ENCODE assay signal across 3 cellular contexts in the genomic region with DNA sequence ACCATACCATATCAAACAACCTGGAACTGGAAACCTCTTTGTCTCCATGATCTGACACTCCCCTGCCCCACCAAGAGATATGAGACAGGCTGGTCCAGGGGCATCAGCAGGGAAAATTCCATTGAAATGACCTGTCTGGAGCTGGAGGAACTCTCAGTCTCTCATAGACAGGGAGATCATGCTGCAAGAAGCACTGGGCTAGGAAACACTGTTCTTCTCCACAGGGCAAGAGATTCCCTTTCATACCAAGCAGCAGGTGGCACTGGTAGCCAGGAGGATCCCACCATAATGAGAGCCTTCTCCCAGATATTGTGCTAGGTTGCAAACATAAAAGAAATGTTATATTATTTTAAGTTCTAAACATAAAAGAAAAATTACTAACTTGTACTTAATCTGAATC.
TF ChIP-seq lines count a peak whose summit lies in the region.

No MANE protein-coding gene starts in this region.

TF ChIP-seq in HepG2, 621 proteins besides CTCF, POLR2A, EP300 and RAD21:
- TF ChIP-seq TEAD3 (CRISPR knock-in tag; optimal IDR thresholded peaks at IDR 0.05; ENCODE audit: borderline replicate concordance) (peak; percentile 27), STAG1 (CRISPR knock-in tag; IDR thresholded peaks at IDR 0.05) (0 out of 2 replicates have a peak, but pooled peaks have one; percentile 12), ADNP (CRISPR knock-in tag; IDR thresholded peaks at IDR 0.05) (no peak)

TF ChIP-seq in GM23338, 12 proteins besides CTCF, POLR2A, EP300 and RAD21 (continues in another document):
- TF ChIP-seq CREB1 (CRISPR knock-in tag; IDR thresholded peaks at IDR 0.05; ENCODE audit: low read depth) = no peak
- TF ChIP-seq JUNB (IDR thresholded peaks at IDR 0.05; ENCODE audit: unreplicated experiment) = no peak
- no peak for TF ChIP-seq NANOG (IDR thresholded peaks at IDR 0.05; ENCODE audit: borderline replicate concordance)
- TF ChIP-seq, protein P1, sequence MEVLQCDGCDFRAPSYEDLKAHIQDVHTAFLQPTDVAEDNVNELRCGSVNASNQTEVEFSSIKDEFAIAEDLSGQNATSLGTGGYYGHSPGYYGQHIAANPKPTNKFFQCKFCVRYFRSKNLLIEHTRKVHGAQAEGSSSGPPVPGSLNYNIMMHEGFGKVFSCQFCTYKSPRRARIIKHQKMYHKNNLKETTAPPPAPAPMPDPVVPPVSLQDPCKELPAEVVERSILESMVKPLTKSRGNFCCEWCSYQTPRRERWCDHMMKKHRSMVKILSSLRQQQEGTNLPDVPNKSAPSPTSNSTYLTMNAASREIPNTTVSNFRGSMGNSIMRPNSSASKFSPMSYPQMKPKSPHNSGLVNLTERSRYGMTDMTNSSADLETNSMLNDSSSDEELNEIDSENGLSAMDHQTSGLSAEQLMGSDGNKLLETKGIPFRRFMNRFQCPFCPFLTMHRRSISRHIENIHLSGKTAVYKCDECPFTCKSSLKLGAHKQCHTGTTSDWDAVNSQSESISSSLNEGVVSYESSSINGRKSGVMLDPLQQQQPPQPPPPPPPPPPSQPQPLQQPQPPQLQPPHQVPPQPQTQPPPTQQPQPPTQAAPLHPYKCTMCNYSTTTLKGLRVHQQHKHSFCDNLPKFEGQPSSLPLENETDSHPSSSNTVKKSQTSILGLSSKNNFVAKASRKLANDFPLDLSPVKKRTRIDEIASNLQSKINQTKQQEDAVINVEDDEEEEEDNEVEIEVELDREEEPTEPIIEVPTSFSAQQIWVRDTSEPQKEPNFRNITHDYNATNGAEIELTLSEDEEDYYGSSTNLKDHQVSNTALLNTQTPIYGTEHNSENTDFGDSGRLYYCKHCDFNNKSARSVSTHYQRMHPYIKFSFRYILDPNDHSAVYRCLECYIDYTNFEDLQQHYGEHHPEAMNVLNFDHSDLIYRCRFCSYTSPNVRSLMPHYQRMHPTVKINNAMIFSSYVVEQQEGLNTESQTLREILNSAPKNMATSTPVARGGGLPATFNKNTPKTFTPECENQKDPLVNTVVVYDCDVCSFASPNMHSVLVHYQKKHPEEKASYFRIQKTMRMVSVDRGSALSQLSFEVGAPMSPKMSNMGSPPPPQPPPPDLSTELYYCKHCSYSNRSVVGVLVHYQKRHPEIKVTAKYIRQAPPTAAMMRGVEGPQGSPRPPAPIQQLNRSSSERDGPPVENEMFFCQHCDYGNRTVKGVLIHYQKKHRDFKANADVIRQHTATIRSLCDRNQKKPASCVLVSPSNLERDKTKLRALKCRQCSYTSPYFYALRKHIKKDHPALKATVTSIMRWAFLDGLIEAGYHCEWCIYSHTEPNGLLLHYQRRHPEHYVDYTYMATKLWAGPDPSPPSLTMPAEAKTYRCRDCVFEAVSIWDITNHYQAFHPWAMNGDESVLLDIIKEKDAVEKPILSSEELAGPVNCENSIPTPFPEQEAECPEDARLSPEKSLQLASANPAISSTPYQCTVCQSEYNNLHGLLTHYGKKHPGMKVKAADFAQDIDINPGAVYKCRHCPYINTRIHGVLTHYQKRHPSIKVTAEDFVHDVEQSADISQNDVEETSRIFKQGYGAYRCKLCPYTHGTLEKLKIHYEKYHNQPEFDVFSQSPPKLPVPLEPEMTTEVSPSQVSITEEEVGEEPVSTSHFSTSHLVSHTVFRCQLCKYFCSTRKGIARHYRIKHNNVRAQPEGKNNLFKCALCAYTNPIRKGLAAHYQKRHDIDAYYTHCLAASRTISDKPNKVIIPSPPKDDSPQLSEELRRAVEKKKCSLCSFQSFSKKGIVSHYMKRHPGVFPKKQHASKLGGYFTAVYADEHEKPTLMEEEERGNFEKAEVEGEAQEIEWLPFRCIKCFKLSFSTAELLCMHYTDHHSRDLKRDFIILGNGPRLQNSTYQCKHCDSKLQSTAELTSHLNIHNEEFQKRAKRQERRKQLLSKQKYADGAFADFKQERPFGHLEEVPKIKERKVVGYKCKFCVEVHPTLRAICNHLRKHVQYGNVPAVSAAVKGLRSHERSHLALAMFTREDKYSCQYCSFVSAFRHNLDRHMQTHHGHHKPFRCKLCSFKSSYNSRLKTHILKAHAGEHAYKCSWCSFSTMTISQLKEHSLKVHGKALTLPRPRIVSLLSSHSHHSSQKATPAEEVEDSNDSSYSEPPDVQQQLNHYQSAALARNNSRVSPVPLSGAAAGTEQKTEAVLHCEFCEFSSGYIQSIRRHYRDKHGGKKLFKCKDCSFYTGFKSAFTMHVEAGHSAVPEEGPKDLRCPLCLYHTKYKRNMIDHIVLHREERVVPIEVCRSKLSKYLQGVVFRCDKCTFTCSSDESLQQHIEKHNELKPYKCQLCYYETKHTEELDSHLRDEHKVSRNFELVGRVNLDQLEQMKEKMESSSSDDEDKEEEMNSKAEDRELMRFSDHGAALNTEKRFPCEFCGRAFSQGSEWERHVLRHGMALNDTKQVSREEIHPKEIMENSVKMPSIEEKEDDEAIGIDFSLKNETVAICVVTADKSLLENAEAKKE (CRISPR knock-in tag; IDR thresholded peaks at IDR 0.05) = no peak
- no peak for TF ChIP-seq EZH2phosphoT487 (IDR thresholded peaks at IDR 0.05; ENCODE audit: unreplicated experiment)
- TF ChIP-seq, protein P2, sequence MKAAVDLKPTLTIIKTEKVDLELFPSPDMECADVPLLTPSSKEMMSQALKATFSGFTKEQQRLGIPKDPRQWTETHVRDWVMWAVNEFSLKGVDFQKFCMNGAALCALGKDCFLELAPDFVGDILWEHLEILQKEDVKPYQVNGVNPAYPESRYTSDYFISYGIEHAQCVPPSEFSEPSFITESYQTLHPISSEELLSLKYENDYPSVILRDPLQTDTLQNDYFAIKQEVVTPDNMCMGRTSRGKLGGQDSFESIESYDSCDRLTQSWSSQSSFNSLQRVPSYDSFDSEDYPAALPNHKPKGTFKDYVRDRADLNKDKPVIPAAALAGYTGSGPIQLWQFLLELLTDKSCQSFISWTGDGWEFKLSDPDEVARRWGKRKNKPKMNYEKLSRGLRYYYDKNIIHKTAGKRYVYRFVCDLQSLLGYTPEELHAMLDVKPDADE (IDR thresholded peaks at IDR 0.05) = no peak
- TF ChIP-seq EZH2 (IDR thresholded peaks at IDR 0.05; ENCODE audit: low read depth, unreplicated experiment) = no peak
- TF ChIP-seq POLR2AphosphoS5 (IDR thresholded peaks at IDR 0.05; ENCODE audit: low read depth) = no peak
- TF ChIP-seq ZNF114 (CRISPR knock-in tag; IDR thresholded peaks at IDR 0.05) = no peak
- no peak for TF ChIP-seq STAT1 (IDR thresholded peaks at IDR 0.05; ENCODE audit: unreplicated experiment)

TF ChIP-seq in WTC11, 78 proteins besides CTCF, POLR2A, EP300 and RAD21:
- TF ChIP-seq, protein P3, sequence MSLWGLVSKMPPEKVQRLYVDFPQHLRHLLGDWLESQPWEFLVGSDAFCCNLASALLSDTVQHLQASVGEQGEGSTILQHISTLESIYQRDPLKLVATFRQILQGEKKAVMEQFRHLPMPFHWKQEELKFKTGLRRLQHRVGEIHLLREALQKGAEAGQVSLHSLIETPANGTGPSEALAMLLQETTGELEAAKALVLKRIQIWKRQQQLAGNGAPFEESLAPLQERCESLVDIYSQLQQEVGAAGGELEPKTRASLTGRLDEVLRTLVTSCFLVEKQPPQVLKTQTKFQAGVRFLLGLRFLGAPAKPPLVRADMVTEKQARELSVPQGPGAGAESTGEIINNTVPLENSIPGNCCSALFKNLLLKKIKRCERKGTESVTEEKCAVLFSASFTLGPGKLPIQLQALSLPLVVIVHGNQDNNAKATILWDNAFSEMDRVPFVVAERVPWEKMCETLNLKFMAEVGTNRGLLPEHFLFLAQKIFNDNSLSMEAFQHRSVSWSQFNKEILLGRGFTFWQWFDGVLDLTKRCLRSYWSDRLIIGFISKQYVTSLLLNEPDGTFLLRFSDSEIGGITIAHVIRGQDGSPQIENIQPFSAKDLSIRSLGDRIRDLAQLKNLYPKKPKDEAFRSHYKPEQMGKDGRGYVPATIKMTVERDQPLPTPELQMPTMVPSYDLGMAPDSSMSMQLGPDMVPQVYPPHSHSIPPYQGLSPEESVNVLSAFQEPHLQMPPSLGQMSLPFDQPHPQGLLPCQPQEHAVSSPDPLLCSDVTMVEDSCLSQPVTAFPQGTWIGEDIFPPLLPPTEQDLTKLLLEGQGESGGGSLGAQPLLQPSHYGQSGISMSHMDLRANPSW (CRISPR knock-in tag; conservative IDR thresholded peaks at IDR 0.05; ENCODE audit: low read depth) = no peak
- TF ChIP-seq, protein P4, sequence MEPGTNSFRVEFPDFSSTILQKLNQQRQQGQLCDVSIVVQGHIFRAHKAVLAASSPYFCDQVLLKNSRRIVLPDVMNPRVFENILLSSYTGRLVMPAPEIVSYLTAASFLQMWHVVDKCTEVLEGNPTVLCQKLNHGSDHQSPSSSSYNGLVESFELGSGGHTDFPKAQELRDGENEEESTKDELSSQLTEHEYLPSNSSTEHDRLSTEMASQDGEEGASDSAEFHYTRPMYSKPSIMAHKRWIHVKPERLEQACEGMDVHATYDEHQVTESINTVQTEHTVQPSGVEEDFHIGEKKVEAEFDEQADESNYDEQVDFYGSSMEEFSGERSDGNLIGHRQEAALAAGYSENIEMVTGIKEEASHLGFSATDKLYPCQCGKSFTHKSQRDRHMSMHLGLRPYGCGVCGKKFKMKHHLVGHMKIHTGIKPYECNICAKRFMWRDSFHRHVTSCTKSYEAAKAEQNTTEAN (CRISPR knock-in tag; IDR thresholded peaks at IDR 0.05) = no peak
- TF ChIP-seq GABPB1 (CRISPR knock-in tag; IDR thresholded peaks at IDR 0.05) = no peak
- TF ChIP-seq MYBL2 (CRISPR knock-in tag; IDR thresholded peaks at IDR 0.05) = no peak
- TF ChIP-seq, protein P5, sequence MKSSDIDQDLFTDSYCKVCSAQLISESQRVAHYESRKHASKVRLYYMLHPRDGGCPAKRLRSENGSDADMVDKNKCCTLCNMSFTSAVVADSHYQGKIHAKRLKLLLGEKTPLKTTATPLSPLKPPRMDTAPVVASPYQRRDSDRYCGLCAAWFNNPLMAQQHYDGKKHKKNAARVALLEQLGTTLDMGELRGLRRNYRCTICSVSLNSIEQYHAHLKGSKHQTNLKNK (CRISPR knock-in tag; IDR thresholded peaks at IDR 0.05) = no peak
- TF ChIP-seq, protein P6, sequence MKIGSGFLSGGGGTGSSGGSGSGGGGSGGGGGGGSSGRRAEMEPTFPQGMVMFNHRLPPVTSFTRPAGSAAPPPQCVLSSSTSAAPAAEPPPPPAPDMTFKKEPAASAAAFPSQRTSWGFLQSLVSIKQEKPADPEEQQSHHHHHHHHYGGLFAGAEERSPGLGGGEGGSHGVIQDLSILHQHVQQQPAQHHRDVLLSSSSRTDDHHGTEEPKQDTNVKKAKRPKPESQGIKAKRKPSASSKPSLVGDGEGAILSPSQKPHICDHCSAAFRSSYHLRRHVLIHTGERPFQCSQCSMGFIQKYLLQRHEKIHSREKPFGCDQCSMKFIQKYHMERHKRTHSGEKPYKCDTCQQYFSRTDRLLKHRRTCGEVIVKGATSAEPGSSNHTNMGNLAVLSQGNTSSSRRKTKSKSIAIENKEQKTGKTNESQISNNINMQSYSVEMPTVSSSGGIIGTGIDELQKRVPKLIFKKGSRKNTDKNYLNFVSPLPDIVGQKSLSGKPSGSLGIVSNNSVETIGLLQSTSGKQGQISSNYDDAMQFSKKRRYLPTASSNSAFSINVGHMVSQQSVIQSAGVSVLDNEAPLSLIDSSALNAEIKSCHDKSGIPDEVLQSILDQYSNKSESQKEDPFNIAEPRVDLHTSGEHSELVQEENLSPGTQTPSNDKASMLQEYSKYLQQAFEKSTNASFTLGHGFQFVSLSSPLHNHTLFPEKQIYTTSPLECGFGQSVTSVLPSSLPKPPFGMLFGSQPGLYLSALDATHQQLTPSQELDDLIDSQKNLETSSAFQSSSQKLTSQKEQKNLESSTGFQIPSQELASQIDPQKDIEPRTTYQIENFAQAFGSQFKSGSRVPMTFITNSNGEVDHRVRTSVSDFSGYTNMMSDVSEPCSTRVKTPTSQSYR (CRISPR knock-in tag; IDR thresholded peaks at IDR 0.05) = no peak
- TF ChIP-seq, protein P7, sequence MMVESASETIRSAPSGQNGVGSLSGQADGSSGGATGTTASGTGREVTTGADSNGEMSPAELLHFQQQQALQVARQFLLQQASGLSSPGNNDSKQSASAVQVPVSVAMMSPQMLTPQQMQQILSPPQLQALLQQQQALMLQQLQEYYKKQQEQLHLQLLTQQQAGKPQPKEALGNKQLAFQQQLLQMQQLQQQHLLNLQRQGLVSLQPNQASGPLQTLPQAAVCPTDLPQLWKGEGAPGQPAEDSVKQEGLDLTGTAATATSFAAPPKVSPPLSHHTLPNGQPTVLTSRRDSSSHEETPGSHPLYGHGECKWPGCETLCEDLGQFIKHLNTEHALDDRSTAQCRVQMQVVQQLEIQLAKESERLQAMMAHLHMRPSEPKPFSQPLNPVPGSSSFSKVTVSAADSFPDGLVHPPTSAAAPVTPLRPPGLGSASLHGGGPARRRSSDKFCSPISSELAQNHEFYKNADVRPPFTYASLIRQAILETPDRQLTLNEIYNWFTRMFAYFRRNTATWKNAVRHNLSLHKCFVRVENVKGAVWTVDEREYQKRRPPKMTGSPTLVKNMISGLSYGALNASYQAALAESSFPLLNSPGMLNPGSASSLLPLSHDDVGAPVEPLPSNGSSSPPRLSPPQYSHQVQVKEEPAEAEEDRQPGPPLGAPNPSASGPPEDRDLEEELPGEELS (CRISPR knock-in tag; IDR thresholded peaks at IDR 0.05) = no peak
- TF ChIP-seq, protein P8, sequence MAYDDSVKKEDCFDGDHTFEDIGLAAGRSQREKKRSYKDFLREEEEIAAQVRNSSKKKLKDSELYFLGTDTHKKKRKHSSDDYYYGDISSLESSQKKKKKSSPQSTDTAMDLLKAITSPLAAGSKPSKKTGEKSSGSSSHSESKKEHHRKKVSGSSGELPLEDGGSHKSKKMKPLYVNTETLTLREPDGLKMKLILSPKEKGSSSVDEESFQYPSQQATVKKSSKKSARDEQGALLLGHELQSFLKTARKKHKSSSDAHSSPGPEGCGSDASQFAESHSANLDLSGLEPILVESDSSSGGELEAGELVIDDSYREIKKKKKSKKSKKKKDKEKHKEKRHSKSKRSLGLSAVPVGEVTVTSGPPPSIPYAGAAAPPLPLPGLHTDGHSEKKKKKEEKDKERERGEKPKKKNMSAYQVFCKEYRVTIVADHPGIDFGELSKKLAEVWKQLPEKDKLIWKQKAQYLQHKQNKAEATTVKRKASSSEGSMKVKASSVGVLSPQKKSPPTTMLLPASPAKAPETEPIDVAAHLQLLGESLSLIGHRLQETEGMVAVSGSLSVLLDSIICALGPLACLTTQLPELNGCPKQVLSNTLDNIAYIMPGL (CRISPR knock-in tag; IDR thresholded peaks at IDR 0.05) = no peak
- no peak for TF ChIP-seq EMX1 (CRISPR knock-in tag; IDR thresholded peaks at IDR 0.05)
- no peak for TF ChIP-seq NFYB (CRISPR knock-in tag; conservative IDR thresholded peaks at IDR 0.05; ENCODE audit: low read depth)
- TF ChIP-seq, protein P9, sequence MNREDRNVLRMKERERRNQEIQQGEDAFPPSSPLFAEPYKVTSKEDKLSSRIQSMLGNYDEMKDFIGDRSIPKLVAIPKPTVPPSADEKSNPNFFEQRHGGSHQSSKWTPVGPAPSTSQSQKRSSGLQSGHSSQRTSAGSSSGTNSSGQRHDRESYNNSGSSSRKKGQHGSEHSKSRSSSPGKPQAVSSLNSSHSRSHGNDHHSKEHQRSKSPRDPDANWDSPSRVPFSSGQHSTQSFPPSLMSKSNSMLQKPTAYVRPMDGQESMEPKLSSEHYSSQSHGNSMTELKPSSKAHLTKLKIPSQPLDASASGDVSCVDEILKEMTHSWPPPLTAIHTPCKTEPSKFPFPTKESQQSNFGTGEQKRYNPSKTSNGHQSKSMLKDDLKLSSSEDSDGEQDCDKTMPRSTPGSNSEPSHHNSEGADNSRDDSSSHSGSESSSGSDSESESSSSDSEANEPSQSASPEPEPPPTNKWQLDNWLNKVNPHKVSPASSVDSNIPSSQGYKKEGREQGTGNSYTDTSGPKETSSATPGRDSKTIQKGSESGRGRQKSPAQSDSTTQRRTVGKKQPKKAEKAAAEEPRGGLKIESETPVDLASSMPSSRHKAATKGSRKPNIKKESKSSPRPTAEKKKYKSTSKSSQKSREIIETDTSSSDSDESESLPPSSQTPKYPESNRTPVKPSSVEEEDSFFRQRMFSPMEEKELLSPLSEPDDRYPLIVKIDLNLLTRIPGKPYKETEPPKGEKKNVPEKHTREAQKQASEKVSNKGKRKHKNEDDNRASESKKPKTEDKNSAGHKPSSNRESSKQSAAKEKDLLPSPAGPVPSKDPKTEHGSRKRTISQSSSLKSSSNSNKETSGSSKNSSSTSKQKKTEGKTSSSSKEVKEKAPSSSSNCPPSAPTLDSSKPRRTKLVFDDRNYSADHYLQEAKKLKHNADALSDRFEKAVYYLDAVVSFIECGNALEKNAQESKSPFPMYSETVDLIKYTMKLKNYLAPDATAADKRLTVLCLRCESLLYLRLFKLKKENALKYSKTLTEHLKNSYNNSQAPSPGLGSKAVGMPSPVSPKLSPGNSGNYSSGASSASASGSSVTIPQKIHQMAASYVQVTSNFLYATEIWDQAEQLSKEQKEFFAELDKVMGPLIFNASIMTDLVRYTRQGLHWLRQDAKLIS (CRISPR knock-in tag; IDR thresholded peaks at IDR 0.05; ENCODE audit: borderline replicate concordance) = no peak
- TF ChIP-seq ELF4 (CRISPR knock-in tag; IDR thresholded peaks at IDR 0.05; ENCODE audit: low read depth) = no peak
